In the genomic region with DNA sequence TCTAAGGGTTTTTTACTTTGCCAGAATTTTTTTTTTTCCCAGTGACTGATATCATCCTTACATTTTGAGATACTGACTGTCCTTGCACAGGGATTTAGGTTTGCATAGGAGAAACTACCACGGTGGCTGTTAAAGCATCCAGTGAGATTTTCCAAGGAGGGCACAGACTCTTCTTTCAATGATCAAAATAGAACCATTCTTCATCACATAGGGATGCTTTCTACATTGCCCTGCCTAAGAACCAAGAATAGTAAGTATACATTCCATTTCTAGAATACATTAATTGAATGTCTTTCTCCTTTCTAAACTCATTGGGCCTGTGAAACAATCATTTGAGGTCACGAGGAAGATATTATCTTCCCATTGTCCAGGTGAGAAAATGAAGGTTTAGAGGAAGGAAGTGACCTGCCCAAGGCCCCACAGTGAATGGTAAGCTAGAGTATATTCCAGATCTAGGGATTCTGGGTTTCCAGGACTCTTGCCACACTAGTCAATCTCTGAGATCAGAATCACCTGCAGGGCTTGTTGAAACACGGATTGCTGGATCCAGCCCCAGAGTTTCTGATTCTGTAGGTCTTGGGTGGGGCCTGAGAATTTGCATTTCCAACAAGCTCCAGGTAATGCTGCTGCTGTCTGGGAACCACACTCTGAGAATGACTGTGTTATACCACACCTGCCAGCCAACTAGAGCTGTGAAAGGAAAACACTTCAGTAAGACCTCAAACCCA, we compare ENCODE assay signal across 8 cellular contexts. TPM values are rescaled to one million over a fixed set of nuclear protein-coding genes. Genes with fewer than 3 reads are reported as not detected.
A peak's percentile ranks its signal among the peaks of the same experiment; 100 is the strongest.
DNase-seq lines count a peak whose midpoint lies in the region; ATAC-seq and TF ChIP-seq lines count a peak whose summit lies in the region.

No MANE protein-coding gene starts in this region.

- H3K27me3 ChIP-seq in PC-9 (ENCODE audit: insufficient read depth, low read depth) (no peaks in the 10 kb centered on the region), left ventricle myocardium inferior (ENCODE audit: low read depth) (peaks cover 7% of the 10 kb centered on the region)

- H3F3A ChIP-seq in PC-9 (ENCODE audit: insufficient read depth, low read depth): no peaks in the 10 kb centered on the region; the same call in 1 of the 2 replicates

- DNase-seq in PC-9: no peak
- DNase-seq in naive B cell: no peak
- no peak for DNase-seq in SKM-1 (lab: John Stamatoyannopoulos, UW; ENCODE audit: unreplicated experiment)
- no peak for DNase-seq in left ventricle myocardium inferior
- DNase-seq in activated CD4-positive, alpha-beta T cell treated with anti-CD3 and anti-CD28 coated beads for 1 hour: no peak

- peak overlapping the region; percentile 58; the same call in 1 of the 2 replicates for H3K4me2 ChIP-seq in PC-9

- peaks cover 5 to 25% (median 5%) of the 10 kb centered on the region in 3 donors for H3K4me1 Mint-ChIP-seq in naive B cell

- no peaks in the 10 kb centered on the region for H4K20me1 ChIP-seq in PC-9 (ENCODE audit: insufficient read depth)

- TF ChIP-seq CTCF in PC-9 (conservative IDR thresholded peaks at IDR 0.05) (no peak), left ventricle myocardium inferior (IDR thresholded peaks at IDR 0.05; ENCODE audit: borderline replicate concordance) (no peak)

- BruUV-seq in PC-9 (replicated peaks; lab: Mats Ljungman, UMichigan): TSS peak; percentile 73

- CTCF ChIA-PET in PC-9 (lab: Charles Lee): no interaction called here

- no peaks in the 10 kb centered on the region for H3K79me2 ChIP-seq in PC-9 (ENCODE audit: low read depth)

- no peaks in the 10 kb centered on the region for H3K36me3 Mint-ChIP-seq in naive B cell

- intact Hi-C loops in PC-9 (cut with micrococcal nuclease; ENCODE audit: unreplicated experiment): no loop called here
- intact Hi-C loops in left ventricle myocardium inferior (cut with micrococcal nuclease): no loop called here

- H2AFZ ChIP-seq in PC-9: no peak overlapping the region

- H3K27ac Mint-ChIP-seq in naive B cell: peak overlapping the region in 5 of 6 donors; percentile 18 to 88 (median 49)

- H3K4me3 ChIP-seq in PC-9: no peak overlapping the region
- H3K4me3 ChIP-seq in left ventricle myocardium inferior: no peak overlapping the region

- H3K27me3 Mint-ChIP-seq in naive B cell: peaks cover 0 to 4% (median 4%) of the 10 kb centered on the region in 3 donors

- POLR2A ChIA-PET in PC-9 (lab: Charles Lee; ENCODE audit: unreplicated experiment): no interaction called here

- H3K9me3 ChIP-seq in PC-9 (ENCODE audit: insufficient read depth, low read depth): no peaks in the 10 kb centered on the region
- no peaks in the 10 kb centered on the region for H3K9me3 ChIP-seq in left ventricle myocardium inferior (replicated peaks)

- peak overlapping the region; percentile 60 for H3K27ac ChIP-seq in PC-9
- H3K27ac ChIP-seq in left ventricle myocardium inferior (replicated peaks): no peak overlapping the region

- no peaks in the 10 kb centered on the region for H3K36me3 ChIP-seq in PC-9 (ENCODE audit: low read depth)
- no peaks in the 10 kb centered on the region for H3K36me3 ChIP-seq in left ventricle myocardium inferior

- H3K4me1 ChIP-seq in PC-9 (replicated peaks; ENCODE audit: insufficient read depth) (0 out of 2 replicates have a peak, but pooled peaks cover 7% of the 10 kb centered on the region), left ventricle myocardium inferior (peaks cover 5% of the 10 kb centered on the region)

- peak overlapping the region in 3 of 8 donors; percentile 14 to 52 (median 26) for H3K4me3 Mint-ChIP-seq in naive B cell

- no peaks in the 10 kb centered on the region for H3K9me3 Mint-ChIP-seq in naive B cell

- no peaks in the 10 kb centered on the region for H3K9me2 ChIP-seq in PC-9 (ENCODE audit: insufficient read depth)

- ATAC-seq in GM19324 (IDR thresholded peaks at IDR 0.05; ENCODE audit: low FRiP score, unreplicated experiment) (peak; percentile 32), HG02642 (IDR thresholded peaks at IDR 0.05; ENCODE audit: poor library complexity, unreplicated experiment) (peak; percentile 34), naive B cell (ENCODE audit: low read depth in 2 of 2) (no peak), HG02840 (IDR thresholded peaks at IDR 0.05; ENCODE audit: low FRiP score, unreplicated experiment) (no peak)

RNA-seq across cellular contexts. Expression of gene TMEM154, which starts 17.7 kb away (rescaled TPM):
- 19.7 and 34.5 TPM in 2 replicates for total RNA-seq in PC-9 (2021)
- polyA plus RNA-seq in naive B cell (ENCODE audit: low read depth in 6 of 6): 100 to 1,000 TPM; 125 to 213 (median 155) TPM
- 1.4 TPM for total RNA-seq in left ventricle myocardium inferior

Comparison
In these comparisons a context has a peak if more than half of its experiments do, and no peak if none do; other contexts are left out.
1. ATAC-seq: peak in GM19324 (single experiment) and HG02642 (single experiment); none in naive B cell (0 of 2) and HG02840 (single experiment).